ENCODE assay signal across 9 cellular contexts in the genomic region with DNA sequence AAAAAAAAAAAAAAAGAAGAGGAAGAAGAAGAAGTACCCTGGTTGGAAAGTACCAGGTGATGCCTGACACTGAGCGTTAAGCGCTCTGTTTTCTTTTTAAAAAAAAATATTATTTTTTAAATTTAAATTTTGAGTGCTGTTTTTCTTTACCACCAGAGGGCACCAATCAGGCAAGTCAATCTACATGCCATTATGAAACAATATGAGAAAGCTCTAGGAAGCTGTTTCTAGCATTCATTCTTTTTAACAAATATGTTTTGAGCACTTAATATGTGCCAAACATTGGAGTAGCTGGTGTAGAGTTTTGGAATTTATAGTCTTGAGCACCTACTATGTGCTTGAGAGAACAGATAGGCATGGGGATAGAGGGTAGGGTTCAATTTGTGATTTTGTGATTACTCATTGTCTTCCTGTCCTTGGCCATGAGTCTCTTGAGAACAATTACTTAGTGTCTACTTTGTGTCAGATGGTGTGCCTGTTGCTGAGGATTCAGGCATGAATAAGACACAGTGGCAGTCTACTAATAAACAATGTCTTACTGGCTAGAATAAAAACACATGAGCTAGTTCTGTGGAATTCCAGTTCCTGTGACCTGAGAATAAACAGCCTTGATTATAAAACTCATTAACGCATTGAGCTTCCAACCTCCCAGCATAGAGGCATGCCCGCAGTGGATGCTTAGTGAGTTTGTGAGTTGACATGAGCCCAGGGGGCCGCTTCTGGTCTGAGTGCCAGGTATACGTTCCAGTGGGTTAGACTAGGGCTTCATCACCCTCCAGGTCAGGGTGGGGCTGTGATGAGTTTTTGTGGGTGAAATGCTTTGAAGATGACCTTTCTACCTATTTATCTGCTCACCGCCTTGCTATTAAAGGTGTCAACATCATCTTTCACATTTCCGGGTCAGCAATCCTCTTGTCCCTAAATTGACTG. TPM values are rescaled to one million over a fixed set of nuclear protein-coding genes. Genes with fewer than 3 reads are reported as not detected.
A peak's percentile ranks its signal among the peaks of the same experiment; 100 is the strongest.
DNase-seq lines count a peak whose midpoint lies in the region; ATAC-seq and TF ChIP-seq lines count a peak whose summit lies in the region.
"Had no signal": no experiment of that assay in that cellular context is flagged by ENCODE, and none has a peak within 500 bp of the region (broad histone marks: within the 10 kb centered on the region; RNA-seq: fewer than 3 reads in every experiment).

No MANE protein-coding gene starts in this region.

- H3K4me3 Mint-ChIP-seq in endodermal cell = no peak overlapping the region
- no peak overlapping the region for H3K4me3 Mint-ChIP-seq in naive thymus-derived CD8-positive, alpha-beta T cell

- H3K27me3 ChIP-seq in endodermal cell (ENCODE audit: control insufficient read depth, insufficient read depth, low read length, poor library complexity, severe bottlenecking) = no peaks in the 10 kb centered on the region
- H3K27me3 ChIP-seq: BLaER1 had no signal

- H3K27ac ChIP-seq in endodermal cell (ENCODE audit: low read depth, low read length) = no peak overlapping the region
- H3K27ac ChIP-seq: BLaER1 had no signal

- H3K36me3 ChIP-seq in endodermal cell (ENCODE audit: control insufficient read depth, insufficient read depth, low read length) = no peaks in the 10 kb centered on the region
- H3K36me3 ChIP-seq: BLaER1 had no signal

- no peaks in the 10 kb centered on the region for H3K9me3 ChIP-seq in endodermal cell (ENCODE audit: control insufficient read depth, low read length)
- H3K9me3 ChIP-seq: BLaER1 had no signal

- no peaks in the 10 kb centered on the region for H3K36me3 Mint-ChIP-seq in endodermal cell (ENCODE audit: low read depth)
- peaks cover 0 to 4% (median 0%) of the 10 kb centered on the region in 3 donors for H3K36me3 Mint-ChIP-seq in naive thymus-derived CD8-positive, alpha-beta T cell

- H3K27ac Mint-ChIP-seq in endodermal cell = no peak overlapping the region
- H3K27ac Mint-ChIP-seq in naive thymus-derived CD8-positive, alpha-beta T cell = peak overlapping the region; percentile 40 to 98 (median 70)

- no peak overlapping the region for H3K9ac ChIP-seq in endodermal cell (ENCODE audit: extremely low read depth, low read length, poor library complexity, severe bottlenecking)
- H3K9ac ChIP-seq: BLaER1 had no signal

- WGBS in endodermal cell (ENCODE audit: insufficient coverage in 1 of 2, insufficient read length in 1 of 2), 2 experiments = 92 to 100% methylated on average over 2 to 6 of the region's 8 CpGs

- peak; percentile 85 for TF ChIP-seq CTCF in endodermal cell (conservative IDR thresholded peaks at IDR 0.05)

- H3K4me3 ChIP-seq in endodermal cell (ENCODE audit: low read length) = no peak overlapping the region
- H3K4me3 ChIP-seq: BLaER1 had no signal

- H3K27me3 Mint-ChIP-seq in endodermal cell (ENCODE audit: insufficient read depth) = peaks cover 3% of the 10 kb centered on the region
- peaks cover 0 to 4% (median 1%) of the 10 kb centered on the region in 5 donors for H3K27me3 Mint-ChIP-seq in naive thymus-derived CD8-positive, alpha-beta T cell

- DNase-seq in DMS 273 (lab: John Stamatoyannopoulos, UW; ENCODE audit: unreplicated experiment) (peak; percentile 60), DMS 273 treated with DMSO at 0.1 percent for 48 hours (lab: John Stamatoyannopoulos, UW) (no peak), HuH-7 (ENCODE audit: low spot score) (peak; percentile 22), SK-N-DZ (ENCODE audit: low spot score) (peak; percentile 37), endodermal cell (no peak), activated T-cell treated with anti-CD3 and anti-CD28 coated beads for 4 hours (no peak)
- DNase-seq in naive thymus-derived CD8-positive, alpha-beta T cell = peak in 6 of 10 donors; percentile 6 to 70 (median 43)
- DNase-seq in activated effector memory CD4-positive, alpha-beta T cell treated with anti-CD3 and anti-CD28 coated beads, Interleukin-2, amount 50 U/mL, for 16 hours = no peak

- no peaks in the 10 kb centered on the region for H3K9me3 Mint-ChIP-seq in endodermal cell
- no peaks in the 10 kb centered on the region for H3K9me3 Mint-ChIP-seq in naive thymus-derived CD8-positive, alpha-beta T cell

- peaks cover 6% of the 10 kb centered on the region for H3K4me1 ChIP-seq in endodermal cell (ENCODE audit: control insufficient read depth, insufficient read depth, low read length)

- POLR2A ChIA-PET in naive thymus-derived CD8-positive, alpha-beta T cell (lab: Charles Lee) = interaction anchor here (0.6 to 1.4 kb wide), 5 partner anchors 30 to 563 kb away, joined by 3 to 5 read pairs (median 3); no protein-coding TSS in a partner anchor

- H3K4me1 Mint-ChIP-seq in endodermal cell = peaks cover 10% of the 10 kb centered on the region
- H3K4me1 Mint-ChIP-seq in naive thymus-derived CD8-positive, alpha-beta T cell = peaks cover 10 to 42% (median 30%) of the 10 kb centered on the region in 4 donors

- peak in 1 of 2 donors; percentile 1 for ATAC-seq in naive thymus-derived CD8-positive, alpha-beta T cell

RNA-seq across cellular contexts. Expression of a gene that starts 3.0 kb away (rescaled TPM):
- polyA plus RNA-seq in SK-N-DZ (2014; cell fraction: cytosol; rRNA removed) = 44.1 and 44.9 TPM in 2 replicates
- polyA plus RNA-seq in SK-N-DZ (2014; cell fraction: nucleus; rRNA removed) = 18.8 and 22.8 TPM in 2 replicates
- total RNA-seq in endodermal cell = 10 to 100 TPM; 66.4 to 74.4 TPM
- polyA plus RNA-seq in endodermal cell (2013, experiment 1 of 2) = 76.7 TPM
- polyA plus RNA-seq in endodermal cell (2013, experiment 2 of 2) = 71.0 TPM
- total RNA-seq in naive thymus-derived CD8-positive, alpha-beta T cell = 10 to 100 TPM; 29.7 to 32.1 TPM
- polyA plus RNA-seq in naive thymus-derived CD8-positive, alpha-beta T cell = 10 to 100 TPM; 13.1 to 16.1 (median 13.4) TPM

RNA-seq across cellular contexts. Expression of a gene that starts 18.6 kb away (rescaled TPM):
- 7.3 and 9.3 TPM in 2 replicates for polyA plus RNA-seq in SK-N-DZ (2014; cell fraction: cytosol; rRNA removed)
- polyA plus RNA-seq in SK-N-DZ (2014; cell fraction: nucleus; rRNA removed) = 2.3 and 2.9 TPM in 2 replicates
- not detected for total RNA-seq in endodermal cell
- not detected for polyA plus RNA-seq in endodermal cell (2013, experiment 1 of 2)
- polyA plus RNA-seq in endodermal cell (2013, experiment 2 of 2) = not detected
- total RNA-seq in naive thymus-derived CD8-positive, alpha-beta T cell = under 1 TPM in 1 of 2 experiments, not detected in 1; 0.52 TPM
- polyA plus RNA-seq in naive thymus-derived CD8-positive, alpha-beta T cell = not detected

Comparison
In these comparisons a context has a peak if more than half of its experiments do, and no peak if none do; other contexts are left out.
1. DNase-seq: peak in DMS 273 (single experiment), HuH-7 (single experiment), SK-N-DZ (single experiment) and naive thymus-derived CD8-positive, alpha-beta T cell (6 of 10); none in DMS 273 treated with DMSO at 0.1 percent for 48 hours (single experiment), endodermal cell (single experiment), activated effector memory CD4-positive, alpha-beta T cell treated with anti-CD3 and anti-CD28 coated beads, Interleukin-2, amount 50 U/mL, for 16 hours (single experiment) and activated T-cell treated with anti-CD3 and anti-CD28 coated beads for 4 hours (single experiment).